Comparison of ENCODE assay signal across 21 cellular contexts in genomic region chrX:3501833-3502535, GRCh38.
DNase-seq lines count a peak whose midpoint lies in the region; ATAC-seq, FAIRE-seq and TF ChIP-seq lines count a peak whose summit lies in the region.
"Had no signal": no experiment of that assay in that cellular context is flagged by ENCODE, and none has a peak within 500 bp of the region (broad histone marks: within the 10 kb centered on the region; RNA-seq: fewer than 3 reads in every experiment).

No MANE protein-coding gene starts in this region.

- no peak overlapping the region for H2AFZ ChIP-seq in PC-3 (ENCODE audit: low read length)
- H2AFZ ChIP-seq in GM23338, result no peak overlapping the region

- DNase-seq in heart right ventricle (peak in 1 of 2 donors; percentile 21), right atrium auricular region (ENCODE audit: low spot score) (no peak), bronchial epithelial cell (ENCODE audit: low read depth) (peak; percentile 17), urothelium cell line (ENCODE audit: low spot score) (peak; percentile 25), PC-3 (no peak), GM23338 (ENCODE audit: low spot score) (no peak), NCI-H446 (lab: John Stamatoyannopoulos, UW) (no peak)
- DNase-seq: CD4-positive, alpha-beta memory T cell; effector CD4-positive, alpha-beta T cell; hypothalamus; left colon; mucosa of descending colon; NCI-H146; NCI-H446 treated with DMSO at 0.1 percent for 48 hours; stimulated activated CD4-positive, alpha-beta T cell treated with anti-CD3 and anti-CD28 coated beads, Interleukin-12 subunit alpha, Interleukin-12 subunit beta, amount 100 ng/mL, for 4 hours; stimulated activated naive B cell treated with anti-CD40 and anti-IgM and Interleukin-4, amounts not matched to agents 10 μg/mL and 1 μg/mL and 100 μg/mL, for 72 hours; upper lobe of left lung had no signal

- WGBS in heart right ventricle, 2 donors, result 72 to 74% methylated on average over 21 of the region's 21 CpGs

- peak overlapping the region in 4 of 10 donors; percentile 26 to 44 (median 31) for H3K27ac ChIP-seq in heart right ventricle
- H3K27ac ChIP-seq in right atrium auricular region, result no peak overlapping the region
- H3K27ac ChIP-seq in PC-3 (ENCODE audit: low read length), result no peak overlapping the region
- no peak overlapping the region for H3K27ac ChIP-seq in GM23338 (ENCODE audit: low read depth)
- H3K27ac ChIP-seq: upper lobe of left lung had no signal

- H3K4me1 Mint-ChIP-seq in nephron (peaks cover 31% of the 10 kb centered on the region), GM23338 (no peaks in the 10 kb centered on the region)
- H3K4me1 Mint-ChIP-seq: activated T-helper 17 cell treated with anti-CD3 and anti-CD28 coated beads, Interleukin-2, amount 50 U/mL, for 72 hours; CD4-positive, alpha-beta memory T cell; central memory CD8-positive, alpha-beta T cell; stimulated activated naive B cell treated with anti-CD40 and anti-IgM and Interleukin-4, amounts not matched to agents 10 μg/mL and 1 μg/mL and 100 μg/mL, for 72 hours had no signal

- peaks cover 4% of the 10 kb centered on the region for H3K27me3 Mint-ChIP-seq in nephron (ENCODE audit: low read depth)
- H3K27me3 Mint-ChIP-seq in GM23338 (ENCODE audit: insufficient read depth, low read depth, poor library complexity), result no peaks in the 10 kb centered on the region
- H3K27me3 Mint-ChIP-seq: stimulated activated naive B cell treated with anti-CD40 and anti-IgM and Interleukin-4, amounts not matched to agents 10 μg/mL and 1 μg/mL and 100 μg/mL, for 72 hours had no signal

- H3K4me3 Mint-ChIP-seq in nephron (peak overlapping the region in 2 of 3 experiments; percentile 18 to 60), GM23338 (no peak overlapping the region)
- H3K4me3 Mint-ChIP-seq: activated T-helper 17 cell treated with anti-CD3 and anti-CD28 coated beads, Interleukin-2, amount 50 U/mL, for 72 hours; CD4-positive, alpha-beta memory T cell; central memory CD8-positive, alpha-beta T cell; stimulated activated naive B cell treated with anti-CD40 and anti-IgM and Interleukin-4, amounts not matched to agents 10 μg/mL and 1 μg/mL and 100 μg/mL, for 72 hours had no signal

- ATAC-seq in heart right ventricle, result peak in 6 of 8 donors; percentile 27 to 84 (median 54)
- no peak for ATAC-seq in PC-3
- ATAC-seq in GM23338, result no peak
- ATAC-seq: activated CD4-positive, CD25-positive, alpha-beta regulatory T cell treated with anti-CD3 and anti-CD28 coated beads, Interleukin-2, amount 50 U/mL, for 24 hours; activated T-helper 17 cell treated with anti-CD3 and anti-CD28 coated beads, Interleukin-2, amount 50 U/mL, for 72 hours; left colon; mucosa of descending colon; stimulated activated naive B cell treated with anti-CD40 and anti-IgM and Interleukin-4, amounts not matched to agents 10 μg/mL and 1 μg/mL and 100 μg/mL, for 72 hours had no signal

- H3K27ac Mint-ChIP-seq in nephron (peak overlapping the region; percentile 54 to 78 (median 63)), GM23338 (no peak overlapping the region)
- H3K27ac Mint-ChIP-seq: activated T-helper 17 cell treated with anti-CD3 and anti-CD28 coated beads, Interleukin-2, amount 50 U/mL, for 72 hours; CD4-positive, alpha-beta memory T cell; stimulated activated naive B cell treated with anti-CD40 and anti-IgM and Interleukin-4, amounts not matched to agents 10 μg/mL and 1 μg/mL and 100 μg/mL, for 72 hours had no signal

- no peak overlapping the region for H3K4me3 ChIP-seq in heart right ventricle
- no peak overlapping the region for H3K4me3 ChIP-seq in right atrium auricular region
- no peak overlapping the region for H3K4me3 ChIP-seq in bronchial epithelial cell (ENCODE audit: low read depth, low read length)
- no peak overlapping the region for H3K4me3 ChIP-seq in PC-3 (ENCODE audit: low read length)
- H3K4me3 ChIP-seq in GM23338, result no peak overlapping the region
- H3K4me3 ChIP-seq: mucosa of descending colon, upper lobe of left lung had no signal

- no TSS peak for BruUV-seq in PC-3 (replicated peaks; lab: Mats Ljungman, UMichigan)

- no peak for FAIRE-seq in bronchial epithelial cell (lab: Jason Lieb, UNC)
- no peak for FAIRE-seq in urothelium cell line (lab: Jason Lieb, UNC)

- no peak overlapping the region for H3K4me2 ChIP-seq in PC-3 (ENCODE audit: low read length)
- H3K4me2 ChIP-seq in GM23338, result no peak overlapping the region

- no peak overlapping the region for H3K9ac ChIP-seq in PC-3 (ENCODE audit: low read length)

- H4K20me1 ChIP-seq in PC-3 (ENCODE audit: low read length) (no peaks in the 10 kb centered on the region), GM23338 (replicated peaks; ENCODE audit: insufficient read depth) (no peaks in the 10 kb centered on the region)

- H3K36me3 ChIP-seq in heart right ventricle (no peaks in the 10 kb centered on the region), right atrium auricular region (no peaks in the 10 kb centered on the region), bronchial epithelial cell (ENCODE audit: control insufficient read depth, insufficient read depth, low read length) (no peaks in the 10 kb centered on the region), PC-3 (ENCODE audit: low read depth, low read length) (no peaks in the 10 kb centered on the region), GM23338 (ENCODE audit: insufficient read depth) (no peaks in the 10 kb centered on the region)
- H3K36me3 ChIP-seq: upper lobe of left lung had no signal

- H3F3A ChIP-seq in PC-3 (ENCODE audit: low read length, unreplicated experiment) (no peaks in the 10 kb centered on the region), GM23338 (replicated peaks; ENCODE audit: low read depth) (no peaks in the 10 kb centered on the region)

- H3K27me3 ChIP-seq in heart right ventricle (no peaks in the 10 kb centered on the region), right atrium auricular region (no peaks in the 10 kb centered on the region), bronchial epithelial cell (ENCODE audit: control insufficient read depth, insufficient read depth, low read length) (no peaks in the 10 kb centered on the region), PC-3 (ENCODE audit: low read length) (peaks cover 37% of the 10 kb centered on the region), GM23338 (ENCODE audit: insufficient read depth) (no peaks in the 10 kb centered on the region)

- H3K9me3 Mint-ChIP-seq in nephron (peaks cover 2% of the 10 kb centered on the region), GM23338 (no peaks in the 10 kb centered on the region)
- H3K9me3 Mint-ChIP-seq: activated T-helper 17 cell treated with anti-CD3 and anti-CD28 coated beads, Interleukin-2, amount 50 U/mL, for 72 hours; central memory CD8-positive, alpha-beta T cell; stimulated activated naive B cell treated with anti-CD40 and anti-IgM and Interleukin-4, amounts not matched to agents 10 μg/mL and 1 μg/mL and 100 μg/mL, for 72 hours had no signal

- intact Hi-C loops in heart right ventricle (cut with DNase I), result no loop called here
- intact Hi-C loops in PC-3 (cut with micrococcal nuclease), result no loop called here

- TF ChIP-seq CTCF in heart right ventricle (IDR thresholded peaks at IDR 0.05), result no peak
- TF ChIP-seq CTCF in right atrium auricular region (IDR thresholded peaks at IDR 0.05), result no peak
- TF ChIP-seq CTCF in bronchial epithelial cell (IDR thresholded peaks at IDR 0.05; ENCODE audit: insufficient read depth, low read length, severe bottlenecking), result no peak
- no peak for TF ChIP-seq CTCF in nephron (IDR thresholded peaks at IDR 0.05; ENCODE audit: unreplicated experiment in 3 of 3)
- TF ChIP-seq CTCF in PC-3 (conservative IDR thresholded peaks at IDR 0.05; ENCODE audit: low read depth, low read length), result no peak
- TF ChIP-seq CTCF in GM23338 (conservative IDR thresholded peaks at IDR 0.05; ENCODE audit: low read depth in 2 of 2), result no peak

- H3K36me3 Mint-ChIP-seq in nephron (ENCODE audit: low read depth) (no peaks in the 10 kb centered on the region), GM23338 (ENCODE audit: low read depth) (no peaks in the 10 kb centered on the region)
- H3K36me3 Mint-ChIP-seq: CD4-positive, alpha-beta memory T cell; stimulated activated naive B cell treated with anti-CD40 and anti-IgM and Interleukin-4, amounts not matched to agents 10 μg/mL and 1 μg/mL and 100 μg/mL, for 72 hours had no signal

- H3K9me3 ChIP-seq in heart right ventricle, result no peaks in the 10 kb centered on the region
- H3K9me3 ChIP-seq in right atrium auricular region, result no peaks in the 10 kb centered on the region
- no peaks in the 10 kb centered on the region for H3K9me3 ChIP-seq in PC-3 (ENCODE audit: low read length)
- H3K9me3 ChIP-seq: mucosa of descending colon, upper lobe of left lung had no signal

- H3K9me2 ChIP-seq in PC-3 (replicated peaks; ENCODE audit: low read length), result no peaks in the 10 kb centered on the region
- no peaks in the 10 kb centered on the region for H3K9me2 ChIP-seq in GM23338 (ENCODE audit: insufficient read depth)

- CTCF ChIA-PET in PC-3 (lab: Charles Lee), result no interaction called here

- POLR2A ChIA-PET in PC-3 (lab: Charles Lee; ENCODE audit: unreplicated experiment), result no interaction called here

- H3K79me2 ChIP-seq in PC-3 (ENCODE audit: low read length) (no peaks in the 10 kb centered on the region), GM23338 (replicated peaks; ENCODE audit: insufficient read depth) (no peaks in the 10 kb centered on the region)

- H3K4me1 ChIP-seq in heart right ventricle (no peaks in the 10 kb centered on the region), right atrium auricular region (no peaks in the 10 kb centered on the region), PC-3 (ENCODE audit: insufficient read depth, low read length) (no peaks in the 10 kb centered on the region), GM23338 (ENCODE audit: insufficient read depth) (no peaks in the 10 kb centered on the region)
- H3K4me1 ChIP-seq: upper lobe of left lung had no signal

TF ChIP-seq in GM23338, 12 proteins besides CTCF, POLR2A, EP300 and RAD21 (continues in another document):
- no peak for TF ChIP-seq NANOG (IDR thresholded peaks at IDR 0.05; ENCODE audit: borderline replicate concordance)

Comparison
In these comparisons a context has a peak if more than half of its experiments do, and no peak if none do; other contexts are left out.
1. ATAC-seq: peak in heart right ventricle (6 of 8); none in PC-3 (single experiment) and GM23338 (single experiment).
2. DNase-seq: peak in bronchial epithelial cell (single experiment) and urothelium cell line (single experiment); none in right atrium auricular region (single experiment), PC-3 (single experiment), GM23338 (single experiment) and NCI-H446 (0 of 2).